27 cellular contexts compared by ENCODE assay signal in the genomic region with DNA sequence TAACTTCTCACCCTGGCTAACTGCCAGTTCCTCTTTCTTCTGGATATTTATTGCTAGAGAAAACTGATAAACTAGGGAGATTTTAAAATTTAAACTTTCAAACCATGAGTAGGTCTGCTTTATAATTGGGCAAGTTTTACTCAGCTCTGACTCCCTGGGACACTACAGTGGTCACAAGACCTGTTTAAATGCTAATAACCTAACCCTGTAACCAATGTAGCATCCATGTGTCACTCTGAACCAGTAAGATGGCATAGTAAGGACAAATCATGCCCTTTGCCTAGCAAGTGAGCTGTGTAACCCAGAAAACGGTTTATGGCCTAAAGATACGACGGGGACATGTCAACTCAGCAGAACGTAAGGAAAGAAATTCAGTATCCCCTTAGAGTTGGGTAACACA.
DNase-seq lines count a peak whose midpoint lies in the region; ATAC-seq and TF ChIP-seq lines count a peak whose summit lies in the region.
"Had no signal": no experiment of that assay in that cellular context is flagged by ENCODE, and none has a peak within 500 bp of the region (broad histone marks: within the 10 kb centered on the region; RNA-seq: fewer than 3 reads in every experiment).

No MANE protein-coding gene starts in this region.

- H3K27me3 ChIP-seq in CD4-positive, alpha-beta T cell (ENCODE audit: control insufficient read depth, insufficient read depth, low read length) = no peaks in the 10 kb centered on the region
- H3K27me3 ChIP-seq in parathyroid adenoma (ENCODE audit: control insufficient read depth, insufficient read depth, low read length) = no peaks in the 10 kb centered on the region
- H3K27me3 ChIP-seq: esophagus muscularis mucosa, right atrium auricular region, stomach had no signal

- no peak overlapping the region for H3K4me2 ChIP-seq in parathyroid adenoma (ENCODE audit: low read length)

- H2AFZ ChIP-seq in parathyroid adenoma = no peak overlapping the region

- H3K9me3 ChIP-seq in CD4-positive, alpha-beta T cell (ENCODE audit: control insufficient read depth, low read length) = no peaks in the 10 kb centered on the region
- H3K9me3 ChIP-seq in parathyroid adenoma (ENCODE audit: control insufficient read depth, low read length) = no peaks in the 10 kb centered on the region
- H3K9me3 ChIP-seq: esophagus muscularis mucosa, right atrium auricular region, stomach had no signal

- no peaks in the 10 kb centered on the region for H3K27me3 Mint-ChIP-seq in CD4-positive, alpha-beta T cell
- H3K27me3 Mint-ChIP-seq in IgD-negative memory B cell = no peaks in the 10 kb centered on the region
- H3K27me3 Mint-ChIP-seq in chondrocyte (ENCODE audit: low read depth) = no peaks in the 10 kb centered on the region
- H3K27me3 Mint-ChIP-seq: activated naive CD8-positive, alpha-beta T cell treated with anti-CD3 and anti-CD28 coated beads, Interleukin-2, amount 50 U/mL, for 24 hours had no signal

- H3K36me3 ChIP-seq in parathyroid adenoma (ENCODE audit: control insufficient read depth, insufficient read depth, low read length) = no peaks in the 10 kb centered on the region

- H3K4me3 Mint-ChIP-seq in CD4-positive, alpha-beta T cell = no peak overlapping the region
- H3K4me3 Mint-ChIP-seq in IgD-negative memory B cell (no peak overlapping the region), chondrocyte (ENCODE audit: unreplicated experiment) (no peak overlapping the region)
- H3K4me3 Mint-ChIP-seq: activated naive CD8-positive, alpha-beta T cell treated with anti-CD3 and anti-CD28 coated beads, Interleukin-2, amount 50 U/mL, for 24 hours; mesothelial cell of epicardium had no signal

- peaks cover 84% of the 10 kb centered on the region for H3K36me3 Mint-ChIP-seq in CD4-positive, alpha-beta T cell (ENCODE audit: low read depth)
- peaks cover 2% of the 10 kb centered on the region for H3K36me3 Mint-ChIP-seq in IgD-negative memory B cell
- peaks cover 15% of the 10 kb centered on the region for H3K36me3 Mint-ChIP-seq in chondrocyte (ENCODE audit: low read depth)

- no peak for TF ChIP-seq CTCF in CD4-positive, alpha-beta T cell (IDR thresholded peaks at IDR 0.05)
- TF ChIP-seq CTCF in chondrocyte (IDR thresholded peaks at IDR 0.05) = no peak
- TF ChIP-seq CTCF in parathyroid adenoma (IDR thresholded peaks at IDR 0.05) = no peak

- H3K27ac Mint-ChIP-seq in CD4-positive, alpha-beta T cell = peak overlapping the region; percentile 4
- H3K27ac Mint-ChIP-seq in IgD-negative memory B cell = peak overlapping the region in 2 of 3 donors; percentile 5 to 53
- peak overlapping the region; percentile 19 for H3K27ac Mint-ChIP-seq in chondrocyte (ENCODE audit: unreplicated experiment)
- H3K27ac Mint-ChIP-seq: activated naive CD8-positive, alpha-beta T cell treated with anti-CD3 and anti-CD28 coated beads, Interleukin-2, amount 50 U/mL, for 24 hours had no signal

- no peaks in the 10 kb centered on the region for H3K9me3 Mint-ChIP-seq in CD4-positive, alpha-beta T cell
- H3K9me3 Mint-ChIP-seq in IgD-negative memory B cell = no peaks in the 10 kb centered on the region
- no peaks in the 10 kb centered on the region for H3K9me3 Mint-ChIP-seq in chondrocyte (ENCODE audit: low read depth)
- H3K9me3 Mint-ChIP-seq: activated naive CD8-positive, alpha-beta T cell treated with anti-CD3 and anti-CD28 coated beads, Interleukin-2, amount 50 U/mL, for 24 hours; mesothelial cell of epicardium had no signal

- no peaks in the 10 kb centered on the region for H3K79me2 ChIP-seq in parathyroid adenoma

- CTCF ChIA-PET in CD4-positive, alpha-beta T cell (lab: Charles Lee) = interaction anchor here (1.6 kb wide), 1 partner anchor 134 kb away, joined by 3 read pairs; no protein-coding TSS in a partner anchor

- POLR2A ChIA-PET in CD4-positive, alpha-beta T cell (lab: Charles Lee) = no interaction called here

- H3K4me1 ChIP-seq in parathyroid adenoma = peaks cover 11% of the 10 kb centered on the region
- H3K4me1 ChIP-seq: right atrium auricular region had no signal

- DNase-seq in CD4-positive, alpha-beta T cell = no peak
- DNase-seq in chondrocyte (ENCODE audit: low spot score) = no peak
- DNase-seq in HCEC 1CT = no peak
- DNase-seq in activated effector memory CD4-positive, alpha-beta T cell treated with anti-CD3 and anti-CD28 coated beads, Interleukin-2, amount 50 U/mL, for 16 hours = no peak
- DNase-seq: activated CD8-positive, alpha-beta memory T cell treated with anti-CD3 and anti-CD28 coated beads for 24 hours; activated naive CD8-positive, alpha-beta T cell treated with anti-CD3 and anti-CD28 coated beads, Interleukin-2, amount 50 U/mL, for 24 hours; cerebellar nuclear complex; COR-L47; foreskin fibroblast; H7; head of caudate nucleus; islet precursor cell; left ventricle myocardium superior; MM.1S; NCI-H1105 treated with DMSO at 0.1 percent for 48 hours; NCI-H1930; NCI-H2171 treated with DMSO at 0.1 percent for 48 hours; NCI-H526; Right ventricle myocardium superior; stimulated activated CD4-positive, alpha-beta T cell treated with anti-CD3 and anti-CD28 coated beads, Interleukin-1b, Interleukin-23, amount 100 ng/mL, for 48 hours; stomach had no signal

- intact Hi-C loops in CD4-positive, alpha-beta T cell (cut with DNase I, micrococcal nuclease) = no loop called here

- ATAC-seq in CD4-positive, alpha-beta T cell (ENCODE audit: poor library complexity) = no peak
- ATAC-seq in GM21723 (IDR thresholded peaks at IDR 0.05; ENCODE audit: unreplicated experiment) = no peak
- ATAC-seq: activated naive CD8-positive, alpha-beta T cell treated with anti-CD3 and anti-CD28 coated beads, Interleukin-2, amount 50 U/mL, for 24 hours had no signal

- H3K27ac ChIP-seq in CD4-positive, alpha-beta T cell (ENCODE audit: low read depth, low read length) = no peak overlapping the region
- peak overlapping the region; percentile 5 for H3K27ac ChIP-seq in parathyroid adenoma
- H3K27ac ChIP-seq: esophagus muscularis mucosa, right atrium auricular region had no signal

- H3K4me3 ChIP-seq in parathyroid adenoma (ENCODE audit: low read depth, low read length) = no peak overlapping the region
- H3K4me3 ChIP-seq: esophagus muscularis mucosa, right atrium auricular region, stomach had no signal

- no peak overlapping the region for H3K9ac ChIP-seq in parathyroid adenoma

- no peaks in the 10 kb centered on the region for H3K4me1 Mint-ChIP-seq in CD4-positive, alpha-beta T cell (ENCODE audit: low read depth)
- H3K4me1 Mint-ChIP-seq in IgD-negative memory B cell (peaks cover 0 to 1% (median 0%) of the 10 kb centered on the region in 3 donors), chondrocyte (ENCODE audit: low read depth) (peaks cover 12% of the 10 kb centered on the region)
- H3K4me1 Mint-ChIP-seq: activated naive CD8-positive, alpha-beta T cell treated with anti-CD3 and anti-CD28 coated beads, Interleukin-2, amount 50 U/mL, for 24 hours had no signal
